ENCODE assay signal across 22 cellular contexts in the genomic region with DNA sequence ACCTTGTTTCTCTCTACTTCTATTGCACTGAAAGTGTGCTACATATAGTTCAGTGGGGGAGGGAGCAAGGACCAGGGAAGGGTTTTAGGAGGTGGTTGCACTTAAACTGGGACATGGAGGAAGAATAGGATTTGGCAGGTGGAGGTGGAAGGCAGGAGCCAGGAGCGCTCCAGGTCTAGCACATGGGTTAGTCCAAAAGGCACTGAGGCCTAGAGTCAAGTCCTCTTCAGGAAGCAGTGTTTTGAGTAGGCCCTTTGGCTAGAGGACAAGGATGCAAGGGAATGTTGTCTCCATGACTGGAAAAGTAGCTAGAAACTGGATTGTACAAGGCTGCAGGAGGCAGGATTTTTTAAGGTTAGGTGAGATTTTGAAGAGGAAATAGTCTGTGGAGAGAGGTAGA. TPM values are rescaled to one million over a fixed set of nuclear protein-coding genes. Genes with fewer than 3 reads are reported as not detected.
A peak's percentile ranks its signal among the peaks of the same experiment; 100 is the strongest.
DNase-seq lines count a peak whose midpoint lies in the region; ATAC-seq, FAIRE-seq and TF ChIP-seq lines count a peak whose summit lies in the region.
"Had no signal": no experiment of that assay in that cellular context is flagged by ENCODE, and none has a peak within 500 bp of the region (broad histone marks: within the 10 kb centered on the region; RNA-seq: fewer than 3 reads in every experiment).

No MANE protein-coding gene starts in this region.

- H3K4me3 ChIP-seq in hepatocyte (no peak overlapping the region), smooth muscle cell (no peak overlapping the region), kidney (ENCODE audit: low read length in 2 of 2) (no peak overlapping the region), prostate gland (no peak overlapping the region)
- H3K4me3 ChIP-seq: A549, SJCRH30 had no signal

- H3K9me2 ChIP-seq in hepatocyte (replicated peaks; ENCODE audit: insufficient read depth) = no peaks in the 10 kb centered on the region

- H4K20me1 ChIP-seq in hepatocyte (ENCODE audit: insufficient read depth, poor library complexity, severe bottlenecking) (no peaks in the 10 kb centered on the region), smooth muscle cell (ENCODE audit: low read depth) (no peaks in the 10 kb centered on the region)

- no peak for ATAC-seq in T-helper 17 cell
- no peak for ATAC-seq in HG03342 (IDR thresholded peaks at IDR 0.05; ENCODE audit: unreplicated experiment)
- ATAC-seq in HG02981 (IDR thresholded peaks at IDR 0.05; ENCODE audit: unreplicated experiment) = no peak
- ATAC-seq: Panc1 had no signal

- no peaks in the 10 kb centered on the region for H3K27me3 Mint-ChIP-seq in T-helper 17 cell

- no peak overlapping the region for H3K4me3 Mint-ChIP-seq in T-helper 17 cell

- H3K9ac ChIP-seq in smooth muscle cell (ENCODE audit: low read depth) (peak overlapping the region; percentile 27), kidney (ENCODE audit: low read length in 2 of 2) (no peak overlapping the region)

- H3K4me1 Mint-ChIP-seq in T-helper 17 cell = peaks cover 10% of the 10 kb centered on the region

- H3K36me3 Mint-ChIP-seq in T-helper 17 cell (ENCODE audit: low read depth) = peaks cover 13% of the 10 kb centered on the region

- peaks cover 17% of the 10 kb centered on the region for H3F3A ChIP-seq in smooth muscle cell (ENCODE audit: low read depth)

- no peak overlapping the region for H3K4me2 ChIP-seq in hepatocyte
- H3K4me2 ChIP-seq in smooth muscle cell = peak overlapping the region; percentile 68
- H3K4me2 ChIP-seq: A549 had no signal

- intact Hi-C loops in kidney (cut with DNase I) = no loop called here
- intact Hi-C loops in prostate gland (cut with DNase I) = no loop called here

- no peak for DNase-seq in H54 (ENCODE audit: insufficient read length, low spot score)
- no peak for DNase-seq in T-helper 17 cell
- no peak for DNase-seq in hepatocyte (ENCODE audit: low spot score)
- no peak for DNase-seq in smooth muscle cell (lab: John Stamatoyannopoulos, UW; ENCODE audit: unreplicated experiment)
- DNase-seq in kidney = no peak
- DNase-seq in prostate gland (ENCODE audit: low spot score) = no peak
- DNase-seq: BE2C; COR-L47; DMS 273 treated with DMSO at 0.1 percent for 48 hours; HCEC 1CT; Karpas-422; NCI-H1694 treated with DMSO at 0.1 percent for 48 hours; NCI-H2081 treated with DMSO at 0.1 percent for 48 hours; NCI-H2227 treated with DMSO at 0.1 percent for 48 hours; NCI-H510A; NCI-H748 treated with DMSO at 0.1 percent for 48 hours; NK-92 treated with Interleukin-12 subunit alpha and Interleukin-12 subunit beta, amount 100 ng/mL, for 24 hours; SJCRH30 had no signal

- H3K9me3 ChIP-seq in T-helper 17 cell (ENCODE audit: control insufficient read depth, low read length, poor library complexity, severe bottlenecking) (no peaks in the 10 kb centered on the region), hepatocyte (ENCODE audit: low read depth) (no peaks in the 10 kb centered on the region), smooth muscle cell (replicated peaks; ENCODE audit: low read depth) (no peaks in the 10 kb centered on the region), kidney (ENCODE audit: control insufficient read depth in 1 of 2, low read length in 2 of 2) (no peaks in the 10 kb centered on the region), prostate gland (no peaks in the 10 kb centered on the region)
- H3K9me3 ChIP-seq: A549, BE2C, SJCRH30 had no signal

- FAIRE-seq in H54 (lab: Jason Lieb, UNC) (peak; percentile 53), kidney (lab: Jason Lieb, UNC) (no peak)
- FAIRE-seq: A549 had no signal

- TF ChIP-seq POLR2A in H54 (IDR thresholded peaks at IDR 0.05; ENCODE audit: low read depth, low read length) (no peak), prostate gland (IDR thresholded peaks at IDR 0.05) (no peak)

- H2AFZ ChIP-seq in hepatocyte (no peak overlapping the region), smooth muscle cell (ENCODE audit: low read depth) (no peak overlapping the region)

- H3K4me1 ChIP-seq in hepatocyte (ENCODE audit: insufficient read depth) (peaks cover 24% of the 10 kb centered on the region), smooth muscle cell (ENCODE audit: low read depth) (peaks cover 30% of the 10 kb centered on the region), kidney (ENCODE audit: control insufficient read depth in 1 of 2, insufficient read depth in 1 of 2, low read depth in 1 of 2, low read length in 2 of 2) (no peaks in the 10 kb centered on the region), prostate gland (replicated peaks) (no peaks in the 10 kb centered on the region)
- H3K4me1 ChIP-seq: SJCRH30 had no signal

- H3K36me3 ChIP-seq in hepatocyte (replicated peaks; ENCODE audit: insufficient read depth, low read depth) (no peaks in the 10 kb centered on the region), smooth muscle cell (ENCODE audit: low read depth) (no peaks in the 10 kb centered on the region), kidney (ENCODE audit: control insufficient read depth in 1 of 2, insufficient read depth in 2 of 2, low read length in 2 of 2) (peaks cover 7 to 14% of the 10 kb centered on the region in 2 donors), prostate gland (no peaks in the 10 kb centered on the region)

- WGBS in hepatocyte (ENCODE audit: low lambda C conversion rate, missing lambda C conversion rate) = 81% methylated on average over 1 of the region's 1 CpG
- WGBS in smooth muscle cell (ENCODE audit: low lambda C conversion rate) = 100% methylated on average over 1 of the region's 1 CpG
- 90% methylated on average over 1 of the region's 1 CpG for WGBS in prostate gland

- H3K27ac ChIP-seq in hepatocyte (peak overlapping the region; percentile 54), smooth muscle cell (ENCODE audit: low read depth) (peak overlapping the region; percentile 73), kidney (ENCODE audit: low read depth in 2 of 2, low read length in 2 of 2) (no peak overlapping the region), prostate gland (no peak overlapping the region)
- H3K27ac ChIP-seq: SJCRH30 had no signal

- peak overlapping the region; percentile 51 for H3K27ac Mint-ChIP-seq in T-helper 17 cell

- peaks cover 30% of the 10 kb centered on the region for H3K79me2 ChIP-seq in hepatocyte
- peaks cover 28% of the 10 kb centered on the region for H3K79me2 ChIP-seq in smooth muscle cell (ENCODE audit: low read depth)

- no peak for TF ChIP-seq CTCF in hepatocyte (IDR thresholded peaks at IDR 0.05; ENCODE audit: poor library complexity)
- no peak for TF ChIP-seq CTCF in smooth muscle cell (IDR thresholded peaks at IDR 0.05; ENCODE audit: borderline replicate concordance, insufficient read depth, poor library complexity, severe bottlenecking)
- no peak for TF ChIP-seq CTCF in kidney (IDR thresholded peaks at IDR 0.05; ENCODE audit: borderline replicate concordance, extremely low read depth, insufficient read depth)
- no peak for TF ChIP-seq CTCF in prostate gland (IDR thresholded peaks at IDR 0.05)

- H3K27me3 ChIP-seq in hepatocyte = no peaks in the 10 kb centered on the region
- no peaks in the 10 kb centered on the region for H3K27me3 ChIP-seq in smooth muscle cell (ENCODE audit: low read depth)
- no peaks in the 10 kb centered on the region for H3K27me3 ChIP-seq in prostate gland (replicated peaks; ENCODE audit: insufficient read depth)
- H3K27me3 ChIP-seq: BE2C, SJCRH30 had no signal

RNA-seq across cellular contexts. Expression of a gene that starts 31.5 kb away (rescaled TPM):
- total RNA-seq in T-helper 17 cell = 10 to 100 TPM; 12.4 to 12.9 TPM
- 82.1 and 101 TPM in 2 replicates for total RNA-seq in hepatocyte
- 81.3 and 82.8 TPM in 2 replicates for polyA plus RNA-seq in hepatocyte
- total RNA-seq in smooth muscle cell = 70.4 and 94.9 TPM in 2 replicates
- 52.7 and 63.1 TPM in 2 replicates for polyA plus RNA-seq in smooth muscle cell
- total RNA-seq in kidney = 119 TPM
- polyA plus RNA-seq in kidney (ENCODE audit: insufficient read depth, low read depth, low replicate concordance) = 52.2 TPM
- total RNA-seq in prostate gland = 100 to 1,000 TPM; 107 to 188 TPM

Comparison
In these comparisons a context has a peak if more than half of its experiments do, and no peak if none do; other contexts are left out.
1. H3K27ac ChIP-seq: peak in hepatocyte (single experiment) and smooth muscle cell (single experiment); none in kidney (0 of 2) and prostate gland (0 of 2).